Comparison of ENCODE assay signal across 2 cellular contexts in genomic region chr10:17439552-17439951, GRCh38.
TF ChIP-seq lines count a peak whose summit lies in the region.

No MANE protein-coding gene starts in this region.

TF ChIP-seq in HepG2, 621 proteins besides CTCF, POLR2A, EP300 and RAD21:
- TF ChIP-seq MNT (IDR thresholded peaks at IDR 0.05) = peak; percentile 20; the same call in 1 of the 2 replicates
- no peak for TF ChIP-seq ZNF331 (CRISPR knock-in tag; IDR thresholded peaks at IDR 0.05)
- no peak for TF ChIP-seq RXRB (CRISPR knock-in tag; IDR thresholded peaks at IDR 0.05; ENCODE audit: borderline replicate concordance)
- no peak for TF ChIP-seq SALL1 (CRISPR knock-in tag; IDR thresholded peaks at IDR 0.05)
- TF ChIP-seq ZNF350 (CRISPR knock-in tag; IDR thresholded peaks at IDR 0.05; ENCODE audit: borderline replicate concordance, low read depth) = no peak
- no peak for TF ChIP-seq ZNF260 (CRISPR knock-in tag; IDR thresholded peaks at IDR 0.05; ENCODE audit: borderline replicate concordance, low read depth)
TF ChIP-seq in HepG2: peak in this region for 1.

TF ChIP-seq in K562, 482 proteins besides CTCF, POLR2A, EP300 and RAD21 (continues in another document):
- TF ChIP-seq ELF1 (tag; IDR thresholded peaks at IDR 0.05) (no peak), CGGBP1 (CRISPR knock-in tag; IDR thresholded peaks at IDR 0.05) (no peak), ZNF449 (CRISPR knock-in tag; IDR thresholded peaks at IDR 0.05) (no peak), NCOA2 (IDR thresholded peaks at IDR 0.05; ENCODE audit: partially characterized antibody in 2 of 2) (no peak), L3MBTL2 (IDR thresholded peaks at IDR 0.05) (peak; percentile 53), BRF2 (IDR thresholded peaks at IDR 0.05; ENCODE audit: borderline replicate concordance, insufficient read depth, insufficient read length) (no peak), E2F4 (CRISPR knock-in tag; IDR thresholded peaks at IDR 0.05; ENCODE audit: low read depth) (no peak), AFF1 (IDR thresholded peaks at IDR 0.05; ENCODE audit: low read depth in 1 of 2, partially characterized antibody in 2 of 2) (no peak), ZNF592 (IDR thresholded peaks at IDR 0.05) (0 out of 2 replicates have a peak, but pooled peaks have one; percentile 24), TSC22D4 (tag; IDR thresholded peaks at IDR 0.05) (no peak), SMARCA5 (IDR thresholded peaks at IDR 0.05) (no peak), GMEB1 (CRISPR knock-in tag; IDR thresholded peaks at IDR 0.05) (no peak), TOE1 (IDR thresholded peaks at IDR 0.05; ENCODE audit: borderline replicate concordance) (no peak), TOE1 (CRISPR knock-in tag; IDR thresholded peaks at IDR 0.05; ENCODE audit: borderline replicate concordance, low read depth) (no peak), NFATC3 (IDR thresholded peaks at IDR 0.05) (no peak), CUX1 (CRISPR knock-in tag; IDR thresholded peaks at IDR 0.05) (no peak), E2F6 (IDR thresholded peaks at IDR 0.05; ENCODE audit: borderline replicate concordance in 1 of 2, extremely low read depth in 1 of 2, insufficient read depth in 1 of 2, insufficient read length in 1 of 2, low read depth in 1 of 2, low read length in 1 of 2, poor library complexity in 1 of 2, severe bottlenecking in 1 of 2) (peak in 1 of 2 experiments; percentile 63), PCBP2 (IDR thresholded peaks at IDR 0.05; ENCODE audit: low read depth, low read length, poor library complexity, severe bottlenecking) (no peak), CREBBP (IDR thresholded peaks at IDR 0.05; ENCODE audit: low read depth, low read length) (no peak), ZNF589 (CRISPR knock-in tag; IDR thresholded peaks at IDR 0.05; ENCODE audit: low read depth) (no peak), KAT2B (IDR thresholded peaks at IDR 0.05; ENCODE audit: low read depth, low read length) (no peak), ZNF75A (CRISPR knock-in tag; IDR thresholded peaks at IDR 0.05) (no peak), MXI1 (IDR thresholded peaks at IDR 0.05; ENCODE audit: low read depth, low read length) (no peak), ADNP (tag; IDR thresholded peaks at IDR 0.05) (no peak), ZNF217 (CRISPR knock-in tag; IDR thresholded peaks at IDR 0.05) (no peak)
